ENCODE assay signal across 1 cellular context in the genomic region with DNA sequence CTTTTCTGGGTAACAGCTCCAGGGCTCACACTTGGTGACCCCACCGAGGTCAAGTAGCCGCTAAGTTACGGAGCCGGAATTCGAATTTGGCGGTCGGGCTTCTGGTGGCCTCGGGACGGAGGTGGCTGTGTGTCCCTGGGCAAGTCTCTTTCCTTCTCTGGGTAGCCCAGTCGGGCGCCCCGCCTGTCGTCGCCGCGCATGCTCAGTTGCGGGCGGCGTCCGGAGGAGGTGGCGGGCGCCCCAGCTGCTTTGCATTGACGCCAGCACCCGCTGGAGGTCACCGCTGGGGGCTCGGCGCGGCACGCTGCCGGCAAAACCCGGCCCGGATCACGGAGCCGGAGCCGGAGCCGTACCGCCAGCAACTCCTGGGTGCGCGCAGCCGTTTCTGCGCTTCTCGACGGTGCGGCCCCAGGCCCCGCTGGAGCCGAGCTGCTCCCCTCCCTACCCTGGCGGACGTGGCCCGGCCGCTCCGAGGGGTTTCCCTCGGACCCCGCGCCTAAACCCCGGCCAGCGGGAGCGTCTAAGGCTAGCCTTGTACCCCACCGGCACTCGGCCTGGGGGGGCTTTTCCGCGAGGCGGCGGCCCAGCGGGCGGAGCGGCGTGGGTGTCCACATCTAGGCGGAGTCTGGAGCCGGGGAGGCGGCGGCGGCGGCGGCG.
TF ChIP-seq lines count a peak whose summit lies in the region.

No MANE protein-coding gene starts in this region.

TF ChIP-seq in HepG2, 621 proteins besides CTCF, POLR2A, EP300 and RAD21 (continued from another document):
- TF ChIP-seq KLF12 (CRISPR knock-in tag; IDR thresholded peaks at IDR 0.05; ENCODE audit: borderline replicate concordance): peak; percentile 62; the same call in 1 of the 2 replicates
- peak; percentile 80 for TF ChIP-seq SALL1 (CRISPR knock-in tag; IDR thresholded peaks at IDR 0.05)
- 0 out of 2 replicates have a peak, but pooled peaks have one; percentile 41 for TF ChIP-seq JUND (CRISPR knock-in tag; IDR thresholded peaks at IDR 0.05)
- no peak for TF ChIP-seq ADNP (CRISPR knock-in tag; IDR thresholded peaks at IDR 0.05)
- no peak for TF ChIP-seq MZF1 (CRISPR knock-in tag; IDR thresholded peaks at IDR 0.05; ENCODE audit: borderline replicate concordance)
- TF ChIP-seq NFYC (CRISPR knock-in tag; IDR thresholded peaks at IDR 0.05): no peak
- TF ChIP-seq, protein P1, sequence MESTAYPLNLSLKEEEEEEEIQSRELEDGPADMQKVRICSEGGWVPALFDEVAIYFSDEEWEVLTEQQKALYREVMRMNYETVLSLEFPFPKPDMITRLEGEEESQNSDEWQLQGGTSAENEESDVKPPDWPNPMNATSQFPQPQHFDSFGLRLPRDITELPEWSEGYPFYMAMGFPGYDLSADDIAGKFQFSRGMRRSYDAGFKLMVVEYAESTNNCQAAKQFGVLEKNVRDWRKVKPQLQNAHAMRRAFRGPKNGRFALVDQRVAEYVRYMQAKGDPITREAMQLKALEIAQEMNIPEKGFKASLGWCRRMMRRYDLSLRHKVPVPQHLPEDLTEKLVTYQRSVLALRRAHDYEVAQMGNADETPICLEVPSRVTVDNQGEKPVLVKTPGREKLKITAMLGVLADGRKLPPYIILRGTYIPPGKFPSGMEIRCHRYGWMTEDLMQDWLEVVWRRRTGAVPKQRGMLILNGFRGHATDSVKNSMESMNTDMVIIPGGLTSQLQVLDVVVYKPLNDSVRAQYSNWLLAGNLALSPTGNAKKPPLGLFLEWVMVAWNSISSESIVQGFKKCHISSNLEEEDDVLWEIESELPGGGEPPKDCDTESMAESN (CRISPR knock-in tag; conservative IDR thresholded peaks at IDR 0.05): peak; percentile 54; the same call in 1 of the 2 replicates
- peak; percentile 83 for TF ChIP-seq GABPB1 (CRISPR knock-in tag; IDR thresholded peaks at IDR 0.05)
- TF ChIP-seq ZNF512B (CRISPR knock-in tag; IDR thresholded peaks at IDR 0.05; ENCODE audit: borderline replicate concordance): 0 out of 2 replicates have a peak, but pooled peaks have one; percentile 42
- TF ChIP-seq TCF12 (IDR thresholded peaks at IDR 0.05): no peak
- peak; percentile 96 for TF ChIP-seq TCF12 (CRISPR knock-in tag; IDR thresholded peaks at IDR 0.05)
- TF ChIP-seq CCDC6 (CRISPR knock-in tag; IDR thresholded peaks at IDR 0.05): peak; percentile 43; the same call in 1 of the 2 replicates
- TF ChIP-seq ZC3H4 (CRISPR knock-in tag; IDR thresholded peaks at IDR 0.05; ENCODE audit: borderline replicate concordance): no peak
- no peak for TF ChIP-seq ATF1 (CRISPR knock-in tag; IDR thresholded peaks at IDR 0.05)
- peak; percentile 75; the same call in 1 of the 2 replicates for TF ChIP-seq TARDBP (CRISPR knock-in tag; IDR thresholded peaks at IDR 0.05)
- TF ChIP-seq TOPORS (CRISPR knock-in tag; IDR thresholded peaks at IDR 0.05): no peak
- TF ChIP-seq ZNF567 (CRISPR knock-in tag; IDR thresholded peaks at IDR 0.05; ENCODE audit: borderline replicate concordance): no peak
- TF ChIP-seq GATAD1 (CRISPR knock-in tag; IDR thresholded peaks at IDR 0.05): peak; percentile 63
- TF ChIP-seq, protein P2, sequence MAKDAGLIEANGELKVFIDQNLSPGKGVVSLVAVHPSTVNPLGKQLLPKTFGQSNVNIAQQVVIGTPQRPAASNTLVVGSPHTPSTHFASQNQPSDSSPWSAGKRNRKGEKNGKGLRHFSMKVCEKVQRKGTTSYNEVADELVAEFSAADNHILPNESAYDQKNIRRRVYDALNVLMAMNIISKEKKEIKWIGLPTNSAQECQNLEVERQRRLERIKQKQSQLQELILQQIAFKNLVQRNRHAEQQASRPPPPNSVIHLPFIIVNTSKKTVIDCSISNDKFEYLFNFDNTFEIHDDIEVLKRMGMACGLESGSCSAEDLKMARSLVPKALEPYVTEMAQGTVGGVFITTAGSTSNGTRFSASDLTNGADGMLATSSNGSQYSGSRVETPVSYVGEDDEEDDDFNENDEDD (CRISPR knock-in tag; IDR thresholded peaks at IDR 0.05; ENCODE audit: borderline replicate concordance): peak; percentile 74; the same call in 1 of the 2 replicates
- TF ChIP-seq THYN1 (CRISPR knock-in tag; IDR thresholded peaks at IDR 0.05; ENCODE audit: borderline replicate concordance, low read depth): no peak
- TF ChIP-seq, protein P3, sequence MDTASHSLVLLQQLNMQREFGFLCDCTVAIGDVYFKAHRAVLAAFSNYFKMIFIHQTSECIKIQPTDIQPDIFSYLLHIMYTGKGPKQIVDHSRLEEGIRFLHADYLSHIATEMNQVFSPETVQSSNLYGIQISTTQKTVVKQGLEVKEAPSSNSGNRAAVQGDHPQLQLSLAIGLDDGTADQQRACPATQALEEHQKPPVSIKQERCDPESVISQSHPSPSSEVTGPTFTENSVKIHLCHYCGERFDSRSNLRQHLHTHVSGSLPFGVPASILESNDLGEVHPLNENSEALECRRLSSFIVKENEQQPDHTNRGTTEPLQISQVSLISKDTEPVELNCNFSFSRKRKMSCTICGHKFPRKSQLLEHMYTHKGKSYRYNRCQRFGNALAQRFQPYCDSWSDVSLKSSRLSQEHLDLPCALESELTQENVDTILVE (CRISPR knock-in tag; IDR thresholded peaks at IDR 0.05): peak; percentile 74
- no peak for TF ChIP-seq LRRFIP1 (CRISPR knock-in tag; conservative IDR thresholded peaks at IDR 0.05)
